Comparison of ENCODE assay signal across 17 cellular contexts in genomic region chr10:57624066-57624465, GRCh38.
"Had no signal": no experiment of that assay in that cellular context is flagged by ENCODE, and none has a peak within 500 bp of the region (broad histone marks: within the 10 kb centered on the region; RNA-seq: fewer than 3 reads in every experiment).

No MANE protein-coding gene starts in this region.

- DNase-seq: activated CD4-positive, alpha-beta T cell treated with anti-CD3 and anti-CD28 coated beads, Interleukin-2, amount 10 ng/mL, durations not matched to agents 7 days and 5 days; activated CD4-positive, CD25-positive, alpha-beta regulatory T cell treated with anti-CD3 and anti-CD28 coated beads, Interleukin-2, amount 50 U/mL, for 72 hours; activated CD8-positive, alpha-beta T cell treated with anti-CD3 and anti-CD28 coated beads for 36 hours; activated gamma-delta T cell treated with Interleukin-2 at 50 U/mL for 16 hours; brain microvascular endothelial cell; immature natural killer cell; left ventricle myocardium inferior; midbrain; stimulated activated CD4-positive, alpha-beta T cell treated with anti-CD3 and anti-CD28 coated beads, Interleukin-4, amount 100 ng/mL, for 24 hours; stimulated activated naive CD4-positive, alpha-beta T cell treated with Interleukin-2 at 50 U/mL for 16 hours; T-cell; upper lobe of right lung had no signal

- H3K27me3 ChIP-seq: ascending aorta, brain microvascular endothelial cell, upper lobe of right lung had no signal

- H3K4me1 ChIP-seq: ascending aorta, left ventricle myocardium inferior, prostate gland, upper lobe of right lung had no signal

- H3K4me3 ChIP-seq: ascending aorta, coronary artery, left ventricle myocardium inferior, prostate gland, upper lobe of right lung had no signal

- ATAC-seq: activated CD8-positive, alpha-beta T cell treated with anti-CD3 and anti-CD28 coated beads for 36 hours; natural killer cell treated with Interleukin-12 subunit alpha and Interleukin-12 subunit beta and Interleukin-15 and Interleukin-18, amount 100 ng/mL, for 72 hours; T-cell; upper lobe of right lung had no signal

- H3K27ac ChIP-seq: ascending aorta, brain microvascular endothelial cell, coronary artery, left ventricle myocardium inferior, prostate gland, upper lobe of right lung, VCaP had no signal

- H3K9me3 ChIP-seq: ascending aorta, left ventricle myocardium inferior, prostate gland, upper lobe of right lung had no signal

- H3K36me3 ChIP-seq: ascending aorta, brain microvascular endothelial cell, left ventricle myocardium inferior, prostate gland, upper lobe of right lung had no signal
